In the genomic region with DNA sequence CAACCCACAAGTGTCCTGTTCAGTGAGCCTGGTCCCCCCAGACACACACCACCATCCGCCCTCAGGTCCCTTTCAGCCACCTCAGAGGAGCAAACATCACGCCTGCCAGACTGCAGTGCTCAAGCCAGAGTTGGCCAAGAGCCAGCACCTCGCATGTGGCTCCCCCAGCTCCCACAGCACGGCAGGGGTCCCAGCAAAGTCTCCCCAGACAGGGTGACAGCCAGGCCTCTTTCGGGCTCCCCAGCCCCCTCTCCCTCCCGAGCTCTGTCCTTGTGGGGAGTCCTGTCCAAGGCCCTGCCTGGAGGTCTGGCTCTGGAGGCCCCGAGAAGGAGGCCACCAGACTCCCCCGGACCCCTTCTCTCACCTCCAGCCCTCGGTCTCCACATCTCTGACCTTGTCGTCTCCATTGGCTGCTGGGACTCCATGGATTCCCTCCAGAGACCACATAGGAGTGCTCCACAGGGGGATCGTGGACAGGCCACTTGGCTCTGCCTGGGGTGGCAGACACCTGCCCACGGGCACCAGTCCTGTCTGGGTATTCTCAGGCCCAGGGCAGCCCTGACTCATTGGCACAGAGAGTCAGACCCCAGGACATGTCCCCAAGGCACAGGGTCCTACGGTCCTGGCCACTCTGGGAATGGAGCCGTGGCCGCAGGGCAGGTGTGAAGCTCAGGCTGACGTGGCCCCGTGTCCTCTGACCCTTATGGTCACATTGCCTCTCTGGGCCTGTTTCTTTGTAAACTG, we compare ENCODE assay signal across 19 cellular contexts. TPM values are rescaled to one million over a fixed set of nuclear protein-coding genes. Genes with fewer than 3 reads are reported as not detected.
A peak's percentile ranks its signal among the peaks of the same experiment; 100 is the strongest.
DNase-seq lines count a peak whose midpoint lies in the region; ATAC-seq and TF ChIP-seq lines count a peak whose summit lies in the region.
"Had no signal": no experiment of that assay in that cellular context is flagged by ENCODE, and none has a peak within 500 bp of the region (broad histone marks: within the 10 kb centered on the region; RNA-seq: fewer than 3 reads in every experiment).

No MANE protein-coding gene starts in this region.

- H3K4me2 ChIP-seq in SU-DHL-6 (ENCODE audit: low read depth, low read length, poor library complexity, severe bottlenecking), result no peak overlapping the region
- H3K4me2 ChIP-seq: PC-9 had no signal

- H4K20me1 ChIP-seq in SU-DHL-6 (ENCODE audit: low read depth, low read length), result no peaks in the 10 kb centered on the region

- no peaks in the 10 kb centered on the region for H3K79me2 ChIP-seq in SU-DHL-6 (ENCODE audit: insufficient read depth, low read length)

- peaks cover 37% of the 10 kb centered on the region for H3F3A ChIP-seq in SU-DHL-6 (ENCODE audit: insufficient read depth)

- H3K4me1 ChIP-seq in right cardiac atrium (ENCODE audit: control insufficient read depth, insufficient read depth, low read length), result no peaks in the 10 kb centered on the region
- H3K4me1 ChIP-seq: SJSA1 had no signal

- no peak overlapping the region for H3K27ac ChIP-seq in right cardiac atrium (ENCODE audit: low read length)
- peak overlapping the region; percentile 57 for H3K27ac ChIP-seq in SU-DHL-6 (ENCODE audit: low read depth, low read length)
- H3K27ac ChIP-seq: GM23248, PC-9, RWPE1, SJSA1 had no signal

- H3K27me3 ChIP-seq in right cardiac atrium (ENCODE audit: control insufficient read depth, insufficient read depth), result no peaks in the 10 kb centered on the region
- H3K27me3 ChIP-seq in SU-DHL-6 (ENCODE audit: low read length), result no peaks in the 10 kb centered on the region

- WGBS in right cardiac atrium, result 82% methylated on average over 17 of the region's 17 CpGs

- H3K36me3 ChIP-seq in SU-DHL-6 (ENCODE audit: low read length), result no peaks in the 10 kb centered on the region
- H3K36me3 ChIP-seq: SJSA1 had no signal

- H3K9me3 ChIP-seq in right cardiac atrium (ENCODE audit: control insufficient read depth, low read length), result no peaks in the 10 kb centered on the region
- no peaks in the 10 kb centered on the region for H3K9me3 ChIP-seq in SU-DHL-6 (ENCODE audit: insufficient read depth, low read length)
- H3K9me3 ChIP-seq: SJSA1 had no signal

- intact Hi-C loops in right cardiac atrium (cut with DNase I) (no loop called here), Right ventricle myocardium superior (cut with DNase I) (no loop called here), sciatic nerve (cut with DNase I) (no loop called here)

- no peak for TF ChIP-seq CTCF in SU-DHL-6 (IDR thresholded peaks at IDR 0.05; ENCODE audit: insufficient read depth, low read length, poor library complexity, severe bottlenecking)

- no peak overlapping the region for H2AFZ ChIP-seq in SU-DHL-6 (ENCODE audit: low read depth, low read length, severe bottlenecking)
- H2AFZ ChIP-seq: GM23248, PC-9 had no signal

- peak in 1 of 2 donors; percentile 39 for ATAC-seq in right cardiac atrium
- no peak for ATAC-seq in Right ventricle myocardium superior (ENCODE audit: poor library complexity)
- peak; percentile 35 for ATAC-seq in sciatic nerve

- peak in 2 of 3 donors; percentile 52 to 57 for DNase-seq in right cardiac atrium
- no peak for DNase-seq in Right ventricle myocardium superior
- no peak for DNase-seq in sciatic nerve (ENCODE audit: low spot score)
- DNase-seq in dedifferentiated amniotic fluid mesenchymal stem cell (ENCODE audit: extremely low spot score), result no peak
- no peak for DNase-seq in A172 (ENCODE audit: low spot score)
- DNase-seq in stimulated activated CD4-positive, alpha-beta T cell treated with anti-CD3 and anti-CD28 coated beads, Interleukin-4, amount 100 ng/mL, for 24 hours, result no peak
- DNase-seq: C1 segment of cervical spinal cord; CD8-positive, alpha-beta memory T cell; GM23248; HCEC 1CT; KBM-7; NCI-H1105; NCI-H2081; NCI-H510A; NCI-H748 treated with DMSO at 0.1 percent for 48 hours; PC-9 had no signal

- H3K4me3 ChIP-seq in right cardiac atrium (ENCODE audit: low read length) (no peak overlapping the region), SU-DHL-6 (ENCODE audit: insufficient read depth, low read length, poor library complexity, severe bottlenecking) (no peak overlapping the region)
- H3K4me3 ChIP-seq: GM23248, PC-9, SJSA1 had no signal

- no peaks in the 10 kb centered on the region for H3K9me2 ChIP-seq in SU-DHL-6 (replicated peaks; ENCODE audit: insufficient read depth, low read length)

- H3K9ac ChIP-seq in SU-DHL-6 (ENCODE audit: low read length), result no peak overlapping the region
- H3K9ac ChIP-seq: GM23248 had no signal

RNA-seq across cellular contexts. Expression of gene MYADML2, which starts 1.8 kb away (rescaled TPM):
- total RNA-seq in right cardiac atrium, result 1 to 10 TPM in 2 of 4 donors, under 1 TPM in 1, not detected in 1; 0.51 to 1.9 (median 1.4) TPM
- polyA plus RNA-seq in right cardiac atrium, result 1.2 TPM
- total RNA-seq in Right ventricle myocardium superior, result 3.5 TPM
- not detected for total RNA-seq in sciatic nerve
- total RNA-seq in A172 (2014; rRNA removed; shearing (Covaris generic)), result not detected in 2 replicates
- total RNA-seq: CD8-positive, alpha-beta memory T cell; GM23248; PC-9; SJSA1 had no signal
- polyA plus RNA-seq: CD8-positive, alpha-beta memory T cell; GM23248 had no signal

RNA-seq across cellular contexts. Expression of gene PYCR1, which starts 11.7 kb away (rescaled TPM):
- total RNA-seq in right cardiac atrium, result 1 to 10 TPM; 2.7 to 8.5 (median 6.7) TPM
- 4.3 TPM for polyA plus RNA-seq in right cardiac atrium
- total RNA-seq in Right ventricle myocardium superior, result 3.2 TPM
- total RNA-seq in sciatic nerve, result 8.0 TPM
- 70.2 and 84.1 TPM in 2 replicates for total RNA-seq in A172 (2014; rRNA removed; shearing (Covaris generic))

RNA-seq across cellular contexts. Expression of gene NOTUM, which starts 12.2 kb away (rescaled TPM):
- total RNA-seq in right cardiac atrium (not detected), Right ventricle myocardium superior (0.56 TPM), sciatic nerve (not detected)
- polyA plus RNA-seq in right cardiac atrium, result 0.05 TPM
- total RNA-seq in A172 (2014; rRNA removed; shearing (Covaris generic)), result 0.14 and 1.9 TPM in 2 replicates
- total RNA-seq: GM23248, PC-9 had no signal
- polyA plus RNA-seq: CD8-positive, alpha-beta memory T cell; GM23248 had no signal

RNA-seq across cellular contexts. Expression of gene MAFG, which starts 21.3 kb away (rescaled TPM):
- total RNA-seq in right cardiac atrium (10 to 100 TPM; 16.6 to 28.9 (median 26.0) TPM), Right ventricle myocardium superior (29.9 TPM), sciatic nerve (27.8 TPM)
- 18.4 TPM for polyA plus RNA-seq in right cardiac atrium
- 30.1 and 37.6 TPM in 2 replicates for total RNA-seq in A172 (2014; rRNA removed; shearing (Covaris generic))

RNA-seq across cellular contexts. Expression of gene ASPSCR1, which starts 28.6 kb away (rescaled TPM):
- total RNA-seq in right cardiac atrium (10 to 100 TPM; 16.6 to 28.9 (median 21.6) TPM), Right ventricle myocardium superior (25.4 TPM), sciatic nerve (32.5 TPM)
- polyA plus RNA-seq in right cardiac atrium, result 20.1 TPM
- total RNA-seq in A172 (2014; rRNA removed; shearing (Covaris generic)), result 22.4 and 25.8 TPM in 2 replicates

Comparison
In these comparisons a context has a peak if more than half of its experiments do, and no peak if none do; other contexts are left out.
1. DNase-seq: peak in right cardiac atrium (2 of 3); none in Right ventricle myocardium superior (single experiment), sciatic nerve (single experiment), dedifferentiated amniotic fluid mesenchymal stem cell (single experiment), A172 (single experiment) and stimulated activated CD4-positive, alpha-beta T cell treated with anti-CD3 and anti-CD28 coated beads, Interleukin-4, amount 100 ng/mL, for 24 hours (single experiment).